ENCODE assay signal across 18 cellular contexts in the genomic region with DNA sequence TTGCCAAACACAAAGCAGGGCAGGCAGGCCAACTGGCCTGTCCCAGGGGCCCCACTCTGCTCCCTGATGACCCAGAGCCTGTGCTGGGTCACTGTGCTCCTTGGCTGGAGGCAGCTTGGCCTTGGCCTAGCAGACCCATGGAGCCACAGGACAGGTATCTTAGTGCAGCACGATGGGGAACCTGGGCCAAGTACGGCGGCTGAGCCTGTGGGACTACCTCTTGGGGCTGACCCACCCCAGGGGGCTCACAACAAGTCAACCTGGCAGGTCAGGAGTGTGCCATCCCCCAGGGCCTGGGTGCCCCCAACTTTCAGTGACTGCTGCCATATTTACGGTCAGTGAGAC. TPM values are rescaled to one million over a fixed set of nuclear protein-coding genes. Genes with fewer than 3 reads are reported as not detected.
DNase-seq lines count a peak whose midpoint lies in the region; ATAC-seq, FAIRE-seq and TF ChIP-seq lines count a peak whose summit lies in the region.
"Had no signal": no experiment of that assay in that cellular context is flagged by ENCODE, and none has a peak within 500 bp of the region (broad histone marks: within the 10 kb centered on the region; RNA-seq: fewer than 3 reads in every experiment).

No MANE protein-coding gene starts in this region.

- no peaks in the 10 kb centered on the region for H3K27me3 Mint-ChIP-seq in natural killer cell treated with Interleukin-12 subunit alpha and Interleukin-12 subunit beta and Interleukin-15 and Interleukin-18, amount 100 ng/mL, for 72 hours
- H3K27me3 Mint-ChIP-seq in natural killer cell (ENCODE audit: low read depth in 2 of 2) = no peaks in the 10 kb centered on the region
- H3K27me3 Mint-ChIP-seq: CD4-positive, alpha-beta T cell had no signal

- H3K4me2 ChIP-seq in K562 (ENCODE audit: insufficient read depth, low read length) (no peak overlapping the region), neuronal stem cell (ENCODE audit: insufficient read depth, low read length, poor library complexity, severe bottlenecking) (no peak overlapping the region)

- no peak overlapping the region for H4K8ac ChIP-seq in neuronal stem cell (ENCODE audit: low read depth, low read length)

- H3K9ac ChIP-seq in K562 (ENCODE audit: insufficient read depth in 1 of 2, low read depth in 2 of 2, low read length in 2 of 2) (peak overlapping the region in 1 of 2 experiments; percentile 57; a peak in 2 of 4 replicates), neuronal stem cell (ENCODE audit: low read depth, low read length, poor library complexity) (no peak overlapping the region)

- H3K14ac ChIP-seq in neuronal stem cell (ENCODE audit: low read length) = no peak overlapping the region

- no peaks in the 10 kb centered on the region for H3K79me2 ChIP-seq in K562 (ENCODE audit: control insufficient read depth, insufficient read depth, low read length)

- no peak overlapping the region for H4K91ac ChIP-seq in neuronal stem cell (ENCODE audit: low read depth, low read length, poor library complexity)

- H2BK120ac ChIP-seq in neuronal stem cell (ENCODE audit: low read depth, low read length) = peak overlapping the region; percentile 37

- H3K4me1 ChIP-seq in K562 (replicated peaks in 1 of 2; ENCODE audit: control insufficient read depth in 2 of 2, insufficient read depth in 2 of 2, low read length in 2 of 2) = peaks cover 3 to 9% of the 10 kb centered on the region in 2 experiments; a peak in 4 of 5 replicates
- H3K4me1 ChIP-seq in neuronal stem cell (ENCODE audit: control insufficient read depth in 2 of 2, insufficient read depth in 1 of 2, low read depth in 1 of 2, low read length in 2 of 2) = peaks cover under 1% of the 10 kb centered on the region in 2 donors
- peaks cover 5% of the 10 kb centered on the region for H3K4me1 ChIP-seq in testis

- H3K27ac ChIP-seq in K562 (ENCODE audit: extremely low read depth, low read depth, low read length) (no peak overlapping the region), neuronal stem cell (replicated peaks; ENCODE audit: low read length) (no peak overlapping the region), testis (no peak overlapping the region)

- intact Hi-C loops in natural killer cell (cut with micrococcal nuclease) (no loop called here), K562 (cut with micrococcal nuclease) (no loop called here), testis (cut with DNase I; ENCODE audit: low total_unique reads) (no loop called here), posterior vena cava (cut with DNase I) (loop anchor here in 1 of 2 donors (5.0 kb wide), 1 partner anchor 33 kb away; no protein-coding TSS in a partner anchor)

- peak overlapping the region in 1 of 2 donors; percentile 26 for H3K27ac Mint-ChIP-seq in natural killer cell treated with Interleukin-12 subunit alpha and Interleukin-12 subunit beta and Interleukin-15 and Interleukin-18, amount 100 ng/mL, for 72 hours
- peak overlapping the region in 1 of 2 donors; percentile 80 for H3K27ac Mint-ChIP-seq in natural killer cell

- H2BK5ac ChIP-seq in neuronal stem cell (ENCODE audit: low read length) = no peak overlapping the region

- no peaks in the 10 kb centered on the region for H3K79me1 ChIP-seq in neuronal stem cell (ENCODE audit: low read depth, low read length)

- H3K36me3 ChIP-seq in K562 (ENCODE audit: control insufficient read depth, insufficient read depth, low read length) (no peaks in the 10 kb centered on the region), neuronal stem cell (replicated peaks in 1 of 2; ENCODE audit: control insufficient read depth in 2 of 2, insufficient read depth in 2 of 2, low read length in 2 of 2) (no peaks in the 10 kb centered on the region), testis (ENCODE audit: low read depth, missing control alignments) (no peaks in the 10 kb centered on the region)

- no peak overlapping the region for H2AFZ ChIP-seq in K562 (ENCODE audit: low read depth, low read length)
- H2AFZ ChIP-seq in neuronal stem cell (ENCODE audit: low read length) = no peak overlapping the region

- TF ChIP-seq EP300 in K562 (IDR thresholded peaks at IDR 0.05; ENCODE audit: low read length) = no peak

- H3K36me3 Mint-ChIP-seq in natural killer cell treated with Interleukin-12 subunit alpha and Interleukin-12 subunit beta and Interleukin-15 and Interleukin-18, amount 100 ng/mL, for 72 hours = no peaks in the 10 kb centered on the region
- H3K36me3 Mint-ChIP-seq in natural killer cell = no peaks in the 10 kb centered on the region

- FAIRE-seq in K562 (lab: Jason Lieb, UNC) = no peak

- peak overlapping the region; percentile 80 for H2BK12ac ChIP-seq in neuronal stem cell (ENCODE audit: low read length)

- H3K27me3 ChIP-seq in K562 (ENCODE audit: control insufficient read depth in 2 of 2, insufficient read depth in 2 of 2, low read length in 2 of 2) = no peaks in the 10 kb centered on the region
- H3K27me3 ChIP-seq in neuronal stem cell (ENCODE audit: control insufficient read depth in 3 of 3, insufficient read depth in 3 of 3, low read depth in 1 of 3, low read length in 3 of 3) = peaks cover 0 to 4% (median 0%) of the 10 kb centered on the region in 3 experiments
- H3K27me3 ChIP-seq in testis = no peaks in the 10 kb centered on the region

- H3K9me3 ChIP-seq in K562 (replicated peaks; ENCODE audit: control insufficient read depth, insufficient read depth, low read depth, low read length) (no peaks in the 10 kb centered on the region), neuronal stem cell (replicated peaks in 1 of 2; ENCODE audit: control insufficient read depth in 2 of 2, insufficient read depth in 1 of 2, low read depth in 1 of 2, low read length in 2 of 2) (no peaks in the 10 kb centered on the region), testis (no peaks in the 10 kb centered on the region)

- no peaks in the 10 kb centered on the region for H3K9me1 ChIP-seq in K562 (ENCODE audit: control insufficient read depth, insufficient read depth, low read length)

- H4K20me1 ChIP-seq in K562 (replicated peaks; ENCODE audit: control insufficient read depth, insufficient read depth, low read length) = no peaks in the 10 kb centered on the region

- H3K4ac ChIP-seq in neuronal stem cell (ENCODE audit: low read length) = no peak overlapping the region

- H2AK5ac ChIP-seq in neuronal stem cell (ENCODE audit: low read depth, low read length) = peak overlapping the region; percentile 63

- WGBS in K562 (ENCODE audit: insufficient coverage, low coverage, missing lambda C conversion rate) = 76% methylated on average over 4 of the region's 4 CpGs
- no CpG with 5 or more reads among the region's 4 CpGs for WGBS in neuronal stem cell (ENCODE audit: extremely low coverage in 2 of 2, insufficient read length in 2 of 2, insufficient replicate concordance in 1 of 2), 2 donors
- 80 to 100% methylated on average over 1 to 4 of the region's 4 CpGs for WGBS in testis, 2 donors

- no peak for ATAC-seq in natural killer cell treated with Interleukin-12 subunit alpha and Interleukin-12 subunit beta and Interleukin-15 and Interleukin-18, amount 100 ng/mL, for 72 hours
- ATAC-seq in natural killer cell (no peak), K562 (no peak)

- H2BK15ac ChIP-seq in neuronal stem cell (ENCODE audit: low read length) = peak overlapping the region; percentile 80

- DNase-seq in natural killer cell treated with Interleukin-12 subunit alpha and Interleukin-12 subunit beta and Interleukin-15 and Interleukin-18, amount 100 ng/mL, for 72 hours (ENCODE audit: low spot score) = peak; percentile 46
- DNase-seq in natural killer cell = no peak
- DNase-seq in K562 (ENCODE audit: extremely low read depth in 1 of 4, low spot score in 3 of 4) = no peak
- DNase-seq in neuronal stem cell (ENCODE audit: low spot score) = no peak
- peak; percentile 69 for DNase-seq in testis
- DNase-seq in central memory CD4-positive, alpha-beta T cell = no peak
- no peak for DNase-seq in T-helper 2 cell
- DNase-seq in posterior vena cava (ENCODE audit: low spot score) = no peak
- DNase-seq: ACHN; C1 segment of cervical spinal cord; Calu3; CD4-positive, alpha-beta T cell; DMS 273 treated with DMSO at 0.1 percent for 48 hours; GOT3; H9 had no signal

- TF ChIP-seq POLR2A in K562 (conservative IDR thresholded peaks at IDR 0.05) (no peak), testis (IDR thresholded peaks at IDR 0.05) (no peak)

- no peak overlapping the region for H3K4me3 ChIP-seq in K562
- no peak overlapping the region for H3K4me3 ChIP-seq in neuronal stem cell (ENCODE audit: low read length in 2 of 2)
- H3K4me3 ChIP-seq in testis = no peak overlapping the region

- no peak for TF ChIP-seq RAD21 in K562 (CRISPR knock-in tag; conservative IDR thresholded peaks at IDR 0.05 in 1 of 2, IDR thresholded peaks at IDR 0.05 in 1 of 2)

- CTCF ChIA-PET in K562 (lab: Yijun Ruan, JAX; ENCODE audit: low intra/inter-chr PET ratio) = no interaction called here

- no TSS peak for BruUV-seq in K562 (replicated peaks; lab: Mats Ljungman, UMichigan)

- H3K18ac ChIP-seq in neuronal stem cell (ENCODE audit: low read length) = peak overlapping the region; percentile 67

- peaks cover 21 to 23% of the 10 kb centered on the region in 2 donors for H3K4me1 Mint-ChIP-seq in natural killer cell treated with Interleukin-12 subunit alpha and Interleukin-12 subunit beta and Interleukin-15 and Interleukin-18, amount 100 ng/mL, for 72 hours (ENCODE audit: low read depth in 2 of 2)
- peaks cover 15 to 26% of the 10 kb centered on the region in 2 donors for H3K4me1 Mint-ChIP-seq in natural killer cell

- TF ChIP-seq CTCF in natural killer cell (IDR thresholded peaks at IDR 0.05) = no peak
- no peak for TF ChIP-seq CTCF in K562 (IDR thresholded peaks at IDR 0.05 in 2 of 3, conservative IDR thresholded peaks at IDR 0.05 in 1 of 3; ENCODE audit: insufficient read depth in 2 of 3, low read depth in 1 of 3, low read length in 3 of 3)
- no peak for TF ChIP-seq CTCF in testis (IDR thresholded peaks at IDR 0.05)

- in situ Hi-C loops in K562 (cut with MboI) = no loop called here

- H3K9me3 Mint-ChIP-seq in natural killer cell treated with Interleukin-12 subunit alpha and Interleukin-12 subunit beta and Interleukin-15 and Interleukin-18, amount 100 ng/mL, for 72 hours = no peaks in the 10 kb centered on the region
- no peaks in the 10 kb centered on the region for H3K9me3 Mint-ChIP-seq in natural killer cell
- H3K9me3 Mint-ChIP-seq: CD4-positive, alpha-beta T cell; H9 had no signal

- no peak overlapping the region for H3K4me3 Mint-ChIP-seq in natural killer cell treated with Interleukin-12 subunit alpha and Interleukin-12 subunit beta and Interleukin-15 and Interleukin-18, amount 100 ng/mL, for 72 hours
- no peak overlapping the region for H3K4me3 Mint-ChIP-seq in natural killer cell
- H3K4me3 Mint-ChIP-seq: CD4-positive, alpha-beta T cell; H9 had no signal

- H3K23ac ChIP-seq in neuronal stem cell (ENCODE audit: low read depth, low read length, poor library complexity) = no peak overlapping the region

- POLR2A ChIA-PET in K562 (lab: Yijun Ruan, JAX) = no interaction called here

RNA-seq across cellular contexts. Expression of a gene that starts 10.1 kb away (rescaled TPM):
- total RNA-seq in natural killer cell treated with Interleukin-12 subunit alpha and Interleukin-12 subunit beta and Interleukin-15 and Interleukin-18, amount 100 ng/mL, for 72 hours = 10 to 100 TPM; 14.2 to 60.0 TPM
- 100 to 1,000 TPM; 353 to 452 (median 362) TPM for total RNA-seq in natural killer cell
- total RNA-seq in K562 (2011; cell fraction: chromatin; rRNA removed; ENCODE audit: low replicate concordance) = not detected in 2 replicates
- not detected in 2 replicates for total RNA-seq in K562 (2011; cell fraction: nucleolus; rRNA removed)
- not detected in 2 replicates for total RNA-seq in K562 (2011; cell fraction: nucleoplasm; rRNA removed)
- not detected in 2 replicates for total RNA-seq in K562 (2014; rRNA removed)
- total RNA-seq in K562 (2014; rRNA removed; fragmentation: Illumina TruSeq; extraction: Trizol) = not detected in 2 replicates
- total RNA-seq in K562 (2015; rRNA removed; fragmentation: Illumina TruSeq; extraction: Trizol) = not detected in 2 replicates
- 0.11 and 0.38 TPM in 2 replicates for total RNA-seq in K562 (2021)
- 0.04 TPM in 1 of 2 replicates, not detected in the other for polyA plus RNA-seq in K562 (2011; rRNA removed)
- polyA plus RNA-seq in K562 (2011; cell fraction: cytosol; rRNA removed) = 0.06 TPM in 1 of 2 replicates, not detected in the other
- 0.20 TPM in 1 of 2 replicates, not detected in the other for polyA plus RNA-seq in K562 (2011; cell fraction: nucleus; rRNA removed)
- not detected in 2 replicates for polyA plus RNA-seq in K562 (2012)
- not detected in 2 replicates for polyA plus RNA-seq in K562 (2014; fragmentation: Illumina TruSeq; extraction: Trizol)
- polyA plus RNA-seq in K562 (2014; fragmentation: Nextera tagmentation; extraction: Ambion mirVana) = not detected
- not detected in 2 replicates for polyA plus RNA-seq in K562 (2014; rRNA removed)
- not detected in 2 replicates for polyA minus RNA-seq in K562 (2011; rRNA and poly(A)+ RNA removed)
- not detected in 2 replicates for polyA minus RNA-seq in K562 (2011; cell fraction: cytosol; rRNA and poly(A)+ RNA removed)
- polyA minus RNA-seq in K562 (2011; cell fraction: nucleus; rRNA and poly(A)+ RNA removed) = not detected in 2 replicates
- polyA plus RNA-seq in neuronal stem cell (2013, experiment 1 of 2) = 0.03 TPM
- polyA plus RNA-seq in neuronal stem cell (2013, experiment 2 of 2) = 0.01 TPM
- total RNA-seq in testis = 10 to 100 TPM in 1 of 2 donors, 1 to 10 TPM in 1; 10.0 to 10.2 TPM
- 5.2 TPM for polyA plus RNA-seq in testis (ENCODE audit: insufficient read depth, low read depth, low replicate concordance)
- 10 to 100 TPM; 21.9 to 22.5 TPM for total RNA-seq in posterior vena cava
- total RNA-seq: A172, Calu3, G401, H9, HT-29 had no signal

RNA-seq across cellular contexts. Expression of a gene that starts 26.9 kb away (rescaled TPM):
- 10 to 100 TPM; 42.8 to 45.4 TPM for total RNA-seq in natural killer cell treated with Interleukin-12 subunit alpha and Interleukin-12 subunit beta and Interleukin-15 and Interleukin-18, amount 100 ng/mL, for 72 hours
- total RNA-seq in natural killer cell = 10 to 100 TPM; 26.7 to 36.0 (median 34.8) TPM
- total RNA-seq in K562 (2011; cell fraction: chromatin; rRNA removed; ENCODE audit: low replicate concordance) = 0.67 TPM in 1 of 2 replicates, not detected in the other
- total RNA-seq in K562 (2011; cell fraction: nucleolus; rRNA removed) = 2.6 and 3.8 TPM in 2 replicates
- total RNA-seq in K562 (2011; cell fraction: nucleoplasm; rRNA removed) = 1.1 and 2.4 TPM in 2 replicates
- 4.5 and 4.7 TPM in 2 replicates for total RNA-seq in K562 (2014; rRNA removed)
- 0.99 and 1.0 TPM in 2 replicates for total RNA-seq in K562 (2014; rRNA removed; fragmentation: Illumina TruSeq; extraction: Trizol)
- 1.6 and 2.2 TPM in 2 replicates for total RNA-seq in K562 (2015; rRNA removed; fragmentation: Illumina TruSeq; extraction: Trizol)
- 3.8 and 5.0 TPM in 2 replicates for total RNA-seq in K562 (2021)
- 2.0 and 2.7 TPM in 2 replicates for polyA plus RNA-seq in K562 (2011; rRNA removed)
- polyA plus RNA-seq in K562 (2011; cell fraction: cytosol; rRNA removed) = 3.4 and 3.9 TPM in 2 replicates
- 0.55 and 1.0 TPM in 2 replicates for polyA plus RNA-seq in K562 (2011; cell fraction: nucleus; rRNA removed)
- 8.1 and 10.3 TPM in 2 replicates for polyA plus RNA-seq in K562 (2012)
- 2.4 and 2.9 TPM in 2 replicates for polyA plus RNA-seq in K562 (2014; fragmentation: Illumina TruSeq; extraction: Trizol)
- under 1 TPM; 0.17 to 0.76 TPM for polyA plus RNA-seq in K562 (2014; fragmentation: Nextera tagmentation; extraction: Ambion mirVana)
- polyA plus RNA-seq in K562 (2014; rRNA removed) = 4.0 and 4.4 TPM in 2 replicates
- 0.60 TPM in 1 of 2 replicates, not detected in the other for polyA minus RNA-seq in K562 (2011; rRNA and poly(A)+ RNA removed)
- 1.4 and 2.8 TPM in 2 replicates for polyA minus RNA-seq in K562 (2011; cell fraction: cytosol; rRNA and poly(A)+ RNA removed)
- polyA minus RNA-seq in K562 (2011; cell fraction: nucleus; rRNA and poly(A)+ RNA removed) = not detected in 2 replicates
- polyA plus RNA-seq in neuronal stem cell (2013, experiment 1 of 2) = 19.2 TPM
- 19.4 TPM for polyA plus RNA-seq in neuronal stem cell (2013, experiment 2 of 2)
- total RNA-seq in testis = 100 to 1,000 TPM; 120 to 288 TPM
- polyA plus RNA-seq in testis (ENCODE audit: insufficient read depth, low read depth, low replicate concordance) = 88.9 TPM
- 100 to 1,000 TPM in 1 of 2 donors, 10 to 100 TPM in 1; 55.2 to 104 TPM for total RNA-seq in posterior vena cava

RNA-seq across cellular contexts. Expression of a gene that starts 41.1 kb away (rescaled TPM):
- total RNA-seq in natural killer cell treated with Interleukin-12 subunit alpha and Interleukin-12 subunit beta and Interleukin-15 and Interleukin-18, amount 100 ng/mL, for 72 hours = 10 to 100 TPM; 38.8 to 42.9 TPM
- total RNA-seq in natural killer cell (10 to 100 TPM; 39.6 to 67.0 (median 47.0) TPM), K562 (2014; rRNA removed) (7.9 and 12.5 TPM in 2 replicates), K562 (2014; rRNA removed; fragmentation: Illumina TruSeq; extraction: Trizol) (3.6 and 4.6 TPM in 2 replicates), K562 (2015; rRNA removed; fragmentation: Illumina TruSeq; extraction: Trizol) (4.7 and 4.8 TPM in 2 replicates), K562 (2021) (36.4 and 37.8 TPM in 2 replicates), testis (10 to 100 TPM; 73.7 to 86.8 TPM), posterior vena cava (10 to 100 TPM; 54.5 to 58.3 TPM)
- total RNA-seq in K562 (2011; cell fraction: chromatin; rRNA removed; ENCODE audit: low replicate concordance) = 62.5 and 101 TPM in 2 replicates
- total RNA-seq in K562 (2011; cell fraction: nucleolus; rRNA removed) = 36.7 and 38.9 TPM in 2 replicates
- 49.2 and 72.8 TPM in 2 replicates for total RNA-seq in K562 (2011; cell fraction: nucleoplasm; rRNA removed)
- polyA plus RNA-seq in K562 (2011; rRNA removed) (3.1 and 4.2 TPM in 2 replicates), K562 (2014; fragmentation: Illumina TruSeq; extraction: Trizol) (5.4 and 9.5 TPM in 2 replicates), K562 (2014; fragmentation: Nextera tagmentation; extraction: Ambion mirVana) (under 1 TPM; 0.21 to 0.59 TPM), K562 (2014; rRNA removed) (8.5 and 9.0 TPM in 2 replicates), testis (ENCODE audit: insufficient read depth, low read depth, low replicate concordance) (32.5 TPM)
- polyA plus RNA-seq in K562 (2011; cell fraction: cytosol; rRNA removed) = 2.3 and 3.9 TPM in 2 replicates
- 13.3 and 21.8 TPM in 2 replicates for polyA plus RNA-seq in K562 (2011; cell fraction: nucleus; rRNA removed)
- polyA plus RNA-seq in K562 (2012) = 13.7 and 18.2 TPM in 2 replicates
- polyA minus RNA-seq in K562 (2011; rRNA and poly(A)+ RNA removed) = 3.7 and 9.1 TPM in 2 replicates
- polyA minus RNA-seq in K562 (2011; cell fraction: cytosol; rRNA and poly(A)+ RNA removed) = 12.2 and 15.2 TPM in 2 replicates
- polyA minus RNA-seq in K562 (2011; cell fraction: nucleus; rRNA and poly(A)+ RNA removed) = 10.6 and 11.6 TPM in 2 replicates
- 22.9 TPM for polyA plus RNA-seq in neuronal stem cell (2013, experiment 1 of 2)
- polyA plus RNA-seq in neuronal stem cell (2013, experiment 2 of 2) = 22.9 TPM

Comparison
In these comparisons a context has a peak if more than half of its experiments do, and no peak if none do; other contexts are left out.
1. DNase-seq: peak in natural killer cell treated with Interleukin-12 subunit alpha and Interleukin-12 subunit beta and Interleukin-15 and Interleukin-18, amount 100 ng/mL, for 72 hours (single experiment) and testis (single experiment); none in natural killer cell (single experiment), K562 (0 of 4), neuronal stem cell (single experiment), central memory CD4-positive, alpha-beta T cell (single experiment), T-helper 2 cell (0 of 5) and posterior vena cava (single experiment).
2. RNA of a gene that starts 10.1 kb away (total RNA-seq): 353 to 452 TPM in natural killer cell, 14.2 to 60.0 TPM in natural killer cell treated with Interleukin-12 subunit alpha and Interleukin-12 subunit beta and Interleukin-15 and Interleukin-18, amount 100 ng/mL, for 72 hours, 21.9 to 22.5 TPM in posterior vena cava and 10.0 to 10.2 TPM in testis; 0.11 to 0.38 TPM in K562; every median in the first group is over 4 times any median in the second.
3. RNA of a gene that starts 26.9 kb away (total RNA-seq): 120 to 288 TPM in testis, 55.2 to 104 TPM in posterior vena cava, 42.8 to 45.4 TPM in natural killer cell treated with Interleukin-12 subunit alpha and Interleukin-12 subunit beta and Interleukin-15 and Interleukin-18, amount 100 ng/mL, for 72 hours and 26.7 to 36.0 TPM in natural killer cell; 0.67 to 5.0 TPM in K562; every median in the first group is over 4 times any median in the second.